15 cellular contexts compared by ENCODE assay signal in the genomic region with DNA sequence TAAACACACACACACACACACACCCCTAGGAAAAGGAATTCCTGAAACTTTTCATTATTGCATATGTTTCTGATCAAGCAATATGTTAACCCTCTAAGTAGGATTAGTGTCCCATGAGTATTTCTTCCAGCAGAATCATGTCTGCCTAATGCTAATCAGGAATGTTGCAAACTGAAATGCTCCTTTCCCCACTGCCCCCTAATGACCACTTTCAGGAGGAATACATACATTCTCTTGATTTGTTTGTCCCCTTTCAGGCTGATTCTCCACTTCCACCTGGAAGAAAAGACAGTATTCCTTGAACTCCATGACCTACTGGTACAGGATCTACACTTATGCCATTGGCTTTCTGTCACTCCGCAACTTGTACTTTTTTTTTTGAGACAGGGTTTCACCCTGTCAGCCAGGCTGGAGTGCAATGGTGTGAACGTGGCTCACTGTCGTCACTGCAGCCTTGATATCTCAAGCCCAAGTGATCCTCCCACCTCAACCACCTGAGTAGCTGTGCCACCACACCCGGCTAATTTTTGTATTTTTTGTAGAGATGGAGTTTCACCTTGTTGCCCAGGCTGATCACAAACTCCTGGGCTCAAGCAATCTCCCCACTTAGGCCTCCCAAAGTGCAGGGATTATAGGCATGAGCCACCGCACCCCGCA.
"Had no signal": no experiment of that assay in that cellular context is flagged by ENCODE, and none has a peak within 500 bp of the region (broad histone marks: within the 10 kb centered on the region; RNA-seq: fewer than 3 reads in every experiment).

No MANE protein-coding gene starts in this region.

- H3K27me3 ChIP-seq: dorsolateral prefrontal cortex, heart right ventricle, SJSA1 had no signal

- ATAC-seq: esophagus mucosa had no signal

- H3K27me3 Mint-ChIP-seq: activated naive CD4-positive, alpha-beta T cell treated with anti-CD3 and anti-CD28 coated beads, Interleukin-2, amount 50 U/mL, for 24 hours had no signal

- H3K9me3 ChIP-seq: heart right ventricle, SJSA1 had no signal

- DNase-seq: activated CD4-positive, alpha-beta T cell treated with anti-CD3 and anti-CD28 coated beads for 4 hours; activated CD8-positive, alpha-beta memory T cell treated with anti-CD3 and anti-CD28 coated beads for 24 hours; activated effector memory CD4-positive, alpha-beta T cell treated with Interleukin-2 at 50 U/mL for 16 hours; amygdala; dorsolateral prefrontal cortex; foreskin melanocyte; heart right ventricle; retina; SW 1271; trophoblast cell had no signal

- H3K9me3 Mint-ChIP-seq: activated naive CD4-positive, alpha-beta T cell treated with anti-CD3 and anti-CD28 coated beads, Interleukin-2, amount 50 U/mL, for 24 hours had no signal

- H3K4me3 Mint-ChIP-seq: activated naive CD4-positive, alpha-beta T cell treated with anti-CD3 and anti-CD28 coated beads, Interleukin-2, amount 50 U/mL, for 24 hours had no signal

- H3K27ac ChIP-seq: dorsolateral prefrontal cortex, heart right ventricle, parathyroid adenoma, SJSA1, skin epidermis had no signal
